In genomic region chr7:102431617-102432298, GRCh38 we compare ENCODE assay signal across 1 cellular context.
A peak's percentile ranks its signal among the peaks of the same experiment; 100 is the strongest.
TF ChIP-seq lines count a peak whose summit lies in the region.

No MANE protein-coding gene starts in this region.

TF ChIP-seq in K562, 482 proteins besides CTCF, POLR2A, EP300 and RAD21:
- TF ChIP-seq YY1 (IDR thresholded peaks at IDR 0.05; ENCODE audit: borderline replicate concordance in 1 of 3, control insufficient read depth in 1 of 3, extremely low read depth in 1 of 3, insufficient read depth in 3 of 3, insufficient read length in 1 of 3, insufficient replicate concordance in 2 of 3, low read depth in 1 of 3, low read length in 2 of 3) = peak in 1 of 3 experiments; percentile 25
- TF ChIP-seq SMAD4 (CRISPR knock-in tag; conservative IDR thresholded peaks at IDR 0.05) = 0 out of 2 replicates have a peak, but pooled peaks have one; percentile 14
- no peak for TF ChIP-seq ETV1 (tag; conservative IDR thresholded peaks at IDR 0.05; ENCODE audit: low read depth)
- peak; percentile 73; the same call in 1 of the 2 replicates for TF ChIP-seq SPI1 (IDR thresholded peaks at IDR 0.05; ENCODE audit: borderline replicate concordance, low read depth, low read length)
